In the genomic region with DNA sequence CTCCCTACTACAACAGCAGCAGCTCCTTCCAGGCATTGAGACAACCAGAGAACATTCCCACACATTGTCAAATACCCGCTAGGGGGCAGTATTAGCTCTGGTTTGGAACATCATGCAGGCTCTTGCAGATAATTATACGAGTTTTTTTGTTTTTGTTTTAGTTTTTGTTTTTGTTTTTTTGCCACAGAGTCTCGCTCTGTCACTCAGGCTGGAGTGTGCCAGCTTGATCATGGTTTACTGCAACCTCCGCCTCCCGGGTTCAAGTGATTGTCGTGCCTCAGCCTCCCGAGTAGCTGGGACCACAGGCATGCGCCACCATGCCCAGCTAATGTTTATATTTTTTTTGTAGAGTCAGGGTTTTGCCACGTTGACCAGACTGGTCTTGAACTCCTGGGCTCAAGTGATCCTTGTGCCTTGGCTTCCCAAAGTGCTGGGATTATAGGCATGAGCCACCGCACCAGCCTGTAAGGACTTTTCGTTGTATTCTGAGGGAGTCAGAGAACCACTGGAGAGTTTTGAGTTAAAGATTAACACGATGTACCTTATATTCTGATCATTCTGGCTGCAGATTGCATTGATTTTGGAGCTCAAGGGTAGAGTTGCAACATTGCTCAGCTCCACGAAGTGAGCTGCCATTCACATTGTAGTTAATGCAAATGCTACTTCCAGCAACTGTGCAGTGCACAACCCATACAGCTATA, we compare ENCODE assay signal across 9 cellular contexts. TPM values are rescaled to one million over a fixed set of nuclear protein-coding genes. Genes with fewer than 3 reads are reported as not detected.
DNase-seq lines count a peak whose midpoint lies in the region; ATAC-seq and TF ChIP-seq lines count a peak whose summit lies in the region.
"Had no signal": no experiment of that assay in that cellular context is flagged by ENCODE, and none has a peak within 500 bp of the region (broad histone marks: within the 10 kb centered on the region; RNA-seq: fewer than 3 reads in every experiment).

No MANE protein-coding gene starts in this region.

- peak overlapping the region; percentile 45; the same call in 1 of the 2 replicates for H3K4me2 ChIP-seq in SK-N-SH

- peak overlapping the region; percentile 69; the same call in 1 of the 2 replicates for H2AFZ ChIP-seq in SK-N-SH (ENCODE audit: low read depth)

- ATAC-seq in GM18907 (IDR thresholded peaks at IDR 0.05; ENCODE audit: unreplicated experiment) = no peak

- POLR2A ChIA-PET in SK-N-SH (lab: Yijun Ruan, JAX) = interaction anchor here (0.8 kb wide), 1 partner anchor 86 kb away, joined by 3 read pairs; no protein-coding TSS in a partner anchor

- H3K9ac ChIP-seq in SK-N-SH = no peak overlapping the region

- H3K4me3 ChIP-seq in SK-N-SH (ENCODE audit: low read depth in 2 of 2, low read length in 1 of 2) = peak overlapping the region in 1 of 2 experiments; percentile 34; a peak in 1 of 4 replicates

- H3F3A ChIP-seq in SK-N-SH (replicated peaks; ENCODE audit: insufficient read depth) = no peaks in the 10 kb centered on the region

- no peaks in the 10 kb centered on the region for H3K9me3 ChIP-seq in SK-N-SH

- no peak for TF ChIP-seq EP300 in SK-N-SH (IDR thresholded peaks at IDR 0.05; ENCODE audit: borderline replicate concordance in 1 of 2, low read depth in 1 of 2, low read length in 1 of 2)

- no peaks in the 10 kb centered on the region for H3K36me3 ChIP-seq in SK-N-SH (replicated peaks in 1 of 2; ENCODE audit: control insufficient read depth in 1 of 2, insufficient read depth in 2 of 2, low read length in 1 of 2)

- peaks cover 32% of the 10 kb centered on the region; the same call in 1 of the 2 replicates for H3K27me3 ChIP-seq in SK-N-SH (ENCODE audit: insufficient read depth)

- in situ Hi-C loops in T47D (cut with HindIII; ENCODE audit: low pct_unique_long_range_greater_than_20kb, low sequenced_read_pairs) = no loop called here

- CTCF ChIA-PET in SK-N-SH (lab: Yijun Ruan, JAX) = interaction anchor here (0.5 to 3.3 kb wide), 65 partner anchors 9 to 571 kb away, joined by 3 to 148 read pairs (median 5); a partner anchor contains a TSS

- peak; percentile 81 for TF ChIP-seq RAD21 in SK-N-SH (IDR thresholded peaks at IDR 0.05; ENCODE audit: low read length)

- no peaks in the 10 kb centered on the region for H3K79me2 ChIP-seq in SK-N-SH (ENCODE audit: insufficient read depth)

- TF ChIP-seq CTCF in SK-N-SH (IDR thresholded peaks at IDR 0.05) = peak; percentile 88

- WGBS in SK-N-SH (ENCODE audit: low lambda C conversion rate) = 24% methylated on average over 13 of the region's 13 CpGs

- H3K9me2 ChIP-seq in SK-N-SH = no peaks in the 10 kb centered on the region

- H3K4me1 ChIP-seq in SK-N-SH (ENCODE audit: control insufficient read depth in 1 of 2, insufficient read depth in 2 of 2, low read depth in 1 of 2, low read length in 1 of 2) = no peaks in the 10 kb centered on the region

- no peaks in the 10 kb centered on the region for H4K20me1 ChIP-seq in SK-N-SH (ENCODE audit: insufficient read depth)

- DNase-seq in NCI-H187 (lab: John Stamatoyannopoulos, UW) (peak; percentile 6 to 32), NCI-H187 treated with DMSO at 0.1 percent for 48 hours (lab: John Stamatoyannopoulos, UW) (no peak), NAMALWA (ENCODE audit: low spot score) (peak; percentile 81), SK-N-SH (peak; percentile 61), T47D (ENCODE audit: low read depth in 1 of 2, low spot score in 1 of 2) (peak; percentile 38 to 82), inferior parietal cortex (ENCODE audit: extremely low spot score) (peak; percentile 91)
- DNase-seq in stimulated activated CD4-positive, alpha-beta T cell treated with anti-CD3 and anti-CD28 coated beads, Interleukin-12 subunit alpha, Interleukin-12 subunit beta, amount 100 ng/mL, for 48 hours (ENCODE audit: low read depth in 2 of 3, low spot score in 1 of 3) = peak in 2 of 3 donors; percentile 19 to 64

- H3K27ac ChIP-seq in SK-N-SH (ENCODE audit: low read depth in 2 of 2, low read length in 1 of 2) = no peak overlapping the region

TF ChIP-seq in SK-N-SH, 30 proteins besides CTCF, POLR2A, EP300 and RAD21:
- peak; percentile 54 for TF ChIP-seq SMC3 (IDR thresholded peaks at IDR 0.05; ENCODE audit: low read depth, low read length)
- TF ChIP-seq NFIC (IDR thresholded peaks at IDR 0.05; ENCODE audit: borderline replicate concordance) = no peak

RNA-seq across cellular contexts. Expression of a gene that starts 41.7 kb away (rescaled TPM):
- not detected in 2 replicates for polyA plus RNA-seq in SK-N-SH (2012; rRNA removed)
- polyA plus RNA-seq in SK-N-SH (2012; cell fraction: cytosol; rRNA removed) = not detected in 2 replicates
- not detected in 2 replicates for polyA plus RNA-seq in SK-N-SH (2012; cell fraction: nucleus; rRNA removed)
- polyA plus RNA-seq: CD8-positive, alpha-beta memory T cell had no signal

RNA-seq across cellular contexts. Expression of a gene that starts 42.2 kb away (rescaled TPM):
- polyA plus RNA-seq in SK-N-SH (2012; rRNA removed) = 0.08 and 0.10 TPM in 2 replicates
- polyA plus RNA-seq in SK-N-SH (2012; cell fraction: cytosol; rRNA removed) = 0.08 TPM in 2 replicates
- polyA plus RNA-seq in SK-N-SH (2012; cell fraction: nucleus; rRNA removed) = 0.05 TPM in 1 of 2 replicates, not detected in the other
- polyA plus RNA-seq: CD8-positive, alpha-beta memory T cell had no signal
